Comparison of ENCODE assay signal across 1 cellular context in the genomic region with DNA sequence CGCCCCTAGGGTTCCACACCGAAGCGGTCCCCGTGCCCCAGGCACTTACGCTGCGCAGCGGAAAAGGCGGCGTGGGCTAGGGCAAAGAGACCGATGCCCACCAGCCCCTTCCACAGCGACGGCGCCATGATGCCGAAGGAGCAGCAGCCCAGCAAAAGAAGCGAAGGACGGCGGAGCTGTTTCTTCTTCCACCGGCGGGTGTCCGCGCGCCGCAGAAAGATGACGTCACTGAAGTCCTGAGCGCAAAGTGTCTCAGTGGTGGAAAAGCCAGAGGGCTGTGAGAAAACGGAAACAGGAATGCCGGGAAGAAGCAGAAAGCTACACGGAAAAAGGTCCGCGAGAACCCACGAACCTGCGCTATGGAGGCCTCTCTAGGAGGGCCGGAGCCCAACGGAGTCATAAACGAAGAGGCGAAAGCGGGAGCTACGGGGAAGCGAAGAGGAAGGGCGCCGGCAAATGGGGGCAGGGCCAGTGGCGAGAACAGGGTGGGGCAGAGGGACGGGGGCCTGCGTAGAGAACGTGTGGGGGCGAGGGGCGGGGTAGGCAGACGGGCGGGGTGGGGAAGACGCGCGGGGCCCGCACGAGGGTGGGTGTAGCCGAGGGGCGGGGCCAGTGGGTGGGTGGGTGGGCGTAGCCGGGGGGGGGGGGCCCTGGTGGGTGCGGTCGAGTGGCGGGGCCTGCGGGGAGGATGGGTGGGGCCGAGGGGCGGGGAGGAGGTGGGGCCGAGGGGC.
A peak's percentile ranks its signal among the peaks of the same experiment; 100 is the strongest.
TF ChIP-seq lines count a peak whose summit lies in the region.

A gene (minus strand): TSS at position 441 of the 731 bp plus-strand sequence. CDS start 313 bp downstream, at position 128.

TF ChIP-seq in HEK293, 187 proteins besides CTCF, POLR2A, EP300 and RAD21 (continued from another document and continues in another):
- TF ChIP-seq, protein P1, sequence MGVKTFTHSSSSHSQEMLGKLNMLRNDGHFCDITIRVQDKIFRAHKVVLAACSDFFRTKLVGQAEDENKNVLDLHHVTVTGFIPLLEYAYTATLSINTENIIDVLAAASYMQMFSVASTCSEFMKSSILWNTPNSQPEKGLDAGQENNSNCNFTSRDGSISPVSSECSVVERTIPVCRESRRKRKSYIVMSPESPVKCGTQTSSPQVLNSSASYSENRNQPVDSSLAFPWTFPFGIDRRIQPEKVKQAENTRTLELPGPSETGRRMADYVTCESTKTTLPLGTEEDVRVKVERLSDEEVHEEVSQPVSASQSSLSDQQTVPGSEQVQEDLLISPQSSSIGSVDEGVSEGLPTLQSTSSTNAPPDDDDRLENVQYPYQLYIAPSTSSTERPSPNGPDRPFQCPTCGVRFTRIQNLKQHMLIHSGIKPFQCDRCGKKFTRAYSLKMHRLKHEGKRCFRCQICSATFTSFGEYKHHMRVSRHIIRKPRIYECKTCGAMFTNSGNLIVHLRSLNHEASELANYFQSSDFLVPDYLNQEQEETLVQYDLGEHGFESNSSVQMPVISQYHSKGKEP (tag by site-specific recombination; IDR thresholded peaks at IDR 0.05), result no peak
- TF ChIP-seq, protein P2, sequence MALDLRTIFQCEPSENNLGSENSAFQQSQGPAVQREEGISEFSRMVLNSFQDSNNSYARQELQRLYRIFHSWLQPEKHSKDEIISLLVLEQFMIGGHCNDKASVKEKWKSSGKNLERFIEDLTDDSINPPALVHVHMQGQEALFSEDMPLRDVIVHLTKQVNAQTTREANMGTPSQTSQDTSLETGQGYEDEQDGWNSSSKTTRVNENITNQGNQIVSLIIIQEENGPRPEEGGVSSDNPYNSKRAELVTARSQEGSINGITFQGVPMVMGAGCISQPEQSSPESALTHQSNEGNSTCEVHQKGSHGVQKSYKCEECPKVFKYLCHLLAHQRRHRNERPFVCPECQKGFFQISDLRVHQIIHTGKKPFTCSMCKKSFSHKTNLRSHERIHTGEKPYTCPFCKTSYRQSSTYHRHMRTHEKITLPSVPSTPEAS (tag by site-specific recombination; IDR thresholded peaks at IDR 0.05), result no peak; the same call in 1 of the 2 replicates
- TF ChIP-seq SALL2 (tag by site-specific recombination; IDR thresholded peaks at IDR 0.05; ENCODE audit: borderline replicate concordance) (no peak), ZNF221 (tag by site-specific recombination; IDR thresholded peaks at IDR 0.05; ENCODE audit: borderline replicate concordance) (no peak), ZNF23 (tag by site-specific recombination; IDR thresholded peaks at IDR 0.05; ENCODE audit: borderline replicate concordance) (no peak), ZNF426 (tag by site-specific recombination; IDR thresholded peaks at IDR 0.05) (no peak), GLIS1 (tag by site-specific recombination; IDR thresholded peaks at IDR 0.05) (peak; percentile 61), ZNF626 (tag by site-specific recombination; IDR thresholded peaks at IDR 0.05) (no peak), ZNF211 (tag by site-specific recombination; IDR thresholded peaks at IDR 0.05; ENCODE audit: low read depth) (no peak), ZNF654 (tag by site-specific recombination; IDR thresholded peaks at IDR 0.05; ENCODE audit: low read depth) (no peak), MZF1 (tag by site-specific recombination; IDR thresholded peaks at IDR 0.05; ENCODE audit: borderline replicate concordance) (no peak), ZNF132 (tag by site-specific recombination; IDR thresholded peaks at IDR 0.05; ENCODE audit: borderline replicate concordance) (no peak), ZNF571 (tag by site-specific recombination; IDR thresholded peaks at IDR 0.05) (no peak), ZSCAN30 (tag by site-specific recombination; IDR thresholded peaks at IDR 0.05) (0 out of 2 replicates have a peak, but pooled peaks have one; percentile 41), ZNF214 (tag by site-specific recombination; IDR thresholded peaks at IDR 0.05; ENCODE audit: borderline replicate concordance) (no peak), ZNF112 (tag by site-specific recombination; IDR thresholded peaks at IDR 0.05) (no peak), ZNF624 (tag by site-specific recombination; IDR thresholded peaks at IDR 0.05) (no peak), SP2 (tag by site-specific recombination; IDR thresholded peaks at IDR 0.05) (peak; percentile 63), WT1 (tag by site-specific recombination; IDR thresholded peaks at IDR 0.05) (peak; percentile 31; the same call in 1 of the 2 replicates), OSR2 (tag by site-specific recombination; IDR thresholded peaks at IDR 0.05) (no peak), KLF10 (tag by site-specific recombination; IDR thresholded peaks at IDR 0.05) (peak; percentile 90), ZSCAN16 (tag by site-specific recombination; IDR thresholded peaks at IDR 0.05) (no peak), GLI2 (tag by site-specific recombination; IDR thresholded peaks at IDR 0.05; ENCODE audit: borderline replicate concordance, low read depth) (no peak), ZNF133 (tag by site-specific recombination; IDR thresholded peaks at IDR 0.05) (no peak), ZNF324 (tag by site-specific recombination; IDR thresholded peaks at IDR 0.05) (peak; percentile 81; the same call in 1 of the 2 replicates)
- TF ChIP-seq, protein P3, sequence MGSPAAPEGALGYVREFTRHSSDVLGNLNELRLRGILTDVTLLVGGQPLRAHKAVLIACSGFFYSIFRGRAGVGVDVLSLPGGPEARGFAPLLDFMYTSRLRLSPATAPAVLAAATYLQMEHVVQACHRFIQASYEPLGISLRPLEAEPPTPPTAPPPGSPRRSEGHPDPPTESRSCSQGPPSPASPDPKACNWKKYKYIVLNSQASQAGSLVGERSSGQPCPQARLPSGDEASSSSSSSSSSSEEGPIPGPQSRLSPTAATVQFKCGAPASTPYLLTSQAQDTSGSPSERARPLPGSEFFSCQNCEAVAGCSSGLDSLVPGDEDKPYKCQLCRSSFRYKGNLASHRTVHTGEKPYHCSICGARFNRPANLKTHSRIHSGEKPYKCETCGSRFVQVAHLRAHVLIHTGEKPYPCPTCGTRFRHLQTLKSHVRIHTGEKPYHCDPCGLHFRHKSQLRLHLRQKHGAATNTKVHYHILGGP (tag by site-specific recombination; IDR thresholded peaks at IDR 0.05), result 0 out of 2 replicates have a peak, but pooled peaks have one; percentile 39
- TF ChIP-seq, protein P4, sequence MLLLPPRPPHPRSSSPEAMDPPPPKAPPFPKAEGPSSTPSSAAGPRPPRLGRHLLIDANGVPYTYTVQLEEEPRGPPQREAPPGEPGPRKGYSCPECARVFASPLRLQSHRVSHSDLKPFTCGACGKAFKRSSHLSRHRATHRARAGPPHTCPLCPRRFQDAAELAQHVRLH (tag by site-specific recombination; IDR thresholded peaks at IDR 0.05), result peak; percentile 53; the same call in 1 of the 2 replicates
- TF ChIP-seq, protein P5, sequence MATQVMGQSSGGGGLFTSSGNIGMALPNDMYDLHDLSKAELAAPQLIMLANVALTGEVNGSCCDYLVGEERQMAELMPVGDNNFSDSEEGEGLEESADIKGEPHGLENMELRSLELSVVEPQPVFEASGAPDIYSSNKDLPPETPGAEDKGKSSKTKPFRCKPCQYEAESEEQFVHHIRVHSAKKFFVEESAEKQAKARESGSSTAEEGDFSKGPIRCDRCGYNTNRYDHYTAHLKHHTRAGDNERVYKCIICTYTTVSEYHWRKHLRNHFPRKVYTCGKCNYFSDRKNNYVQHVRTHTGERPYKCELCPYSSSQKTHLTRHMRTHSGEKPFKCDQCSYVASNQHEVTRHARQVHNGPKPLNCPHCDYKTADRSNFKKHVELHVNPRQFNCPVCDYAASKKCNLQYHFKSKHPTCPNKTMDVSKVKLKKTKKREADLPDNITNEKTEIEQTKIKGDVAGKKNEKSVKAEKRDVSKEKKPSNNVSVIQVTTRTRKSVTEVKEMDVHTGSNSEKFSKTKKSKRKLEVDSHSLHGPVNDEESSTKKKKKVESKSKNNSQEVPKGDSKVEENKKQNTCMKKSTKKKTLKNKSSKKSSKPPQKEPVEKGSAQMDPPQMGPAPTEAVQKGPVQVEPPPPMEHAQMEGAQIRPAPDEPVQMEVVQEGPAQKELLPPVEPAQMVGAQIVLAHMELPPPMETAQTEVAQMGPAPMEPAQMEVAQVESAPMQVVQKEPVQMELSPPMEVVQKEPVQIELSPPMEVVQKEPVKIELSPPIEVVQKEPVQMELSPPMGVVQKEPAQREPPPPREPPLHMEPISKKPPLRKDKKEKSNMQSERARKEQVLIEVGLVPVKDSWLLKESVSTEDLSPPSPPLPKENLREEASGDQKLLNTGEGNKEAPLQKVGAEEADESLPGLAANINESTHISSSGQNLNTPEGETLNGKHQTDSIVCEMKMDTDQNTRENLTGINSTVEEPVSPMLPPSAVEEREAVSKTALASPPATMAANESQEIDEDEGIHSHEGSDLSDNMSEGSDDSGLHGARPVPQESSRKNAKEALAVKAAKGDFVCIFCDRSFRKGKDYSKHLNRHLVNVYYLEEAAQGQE (tag by site-specific recombination; IDR thresholded peaks at IDR 0.05), result no peak
- TF ChIP-seq, protein P6, sequence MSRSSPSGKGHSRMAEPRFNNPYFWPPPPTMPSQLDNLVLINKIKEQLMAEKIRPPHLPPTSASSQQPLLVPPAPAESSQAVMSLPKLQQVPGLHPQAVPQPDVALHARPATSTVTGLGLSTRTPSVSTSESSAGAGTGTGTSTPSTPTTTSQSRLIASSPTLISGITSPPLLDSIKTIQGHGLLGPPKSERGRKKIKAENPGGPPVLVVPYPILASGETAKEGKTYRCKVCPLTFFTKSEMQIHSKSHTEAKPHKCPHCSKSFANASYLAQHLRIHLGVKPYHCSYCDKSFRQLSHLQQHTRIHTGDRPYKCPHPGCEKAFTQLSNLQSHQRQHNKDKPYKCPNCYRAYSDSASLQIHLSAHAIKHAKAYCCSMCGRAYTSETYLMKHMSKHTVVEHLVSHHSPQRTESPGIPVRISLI (tag by site-specific recombination; IDR thresholded peaks at IDR 0.05), result no peak
- TF ChIP-seq, protein P7, sequence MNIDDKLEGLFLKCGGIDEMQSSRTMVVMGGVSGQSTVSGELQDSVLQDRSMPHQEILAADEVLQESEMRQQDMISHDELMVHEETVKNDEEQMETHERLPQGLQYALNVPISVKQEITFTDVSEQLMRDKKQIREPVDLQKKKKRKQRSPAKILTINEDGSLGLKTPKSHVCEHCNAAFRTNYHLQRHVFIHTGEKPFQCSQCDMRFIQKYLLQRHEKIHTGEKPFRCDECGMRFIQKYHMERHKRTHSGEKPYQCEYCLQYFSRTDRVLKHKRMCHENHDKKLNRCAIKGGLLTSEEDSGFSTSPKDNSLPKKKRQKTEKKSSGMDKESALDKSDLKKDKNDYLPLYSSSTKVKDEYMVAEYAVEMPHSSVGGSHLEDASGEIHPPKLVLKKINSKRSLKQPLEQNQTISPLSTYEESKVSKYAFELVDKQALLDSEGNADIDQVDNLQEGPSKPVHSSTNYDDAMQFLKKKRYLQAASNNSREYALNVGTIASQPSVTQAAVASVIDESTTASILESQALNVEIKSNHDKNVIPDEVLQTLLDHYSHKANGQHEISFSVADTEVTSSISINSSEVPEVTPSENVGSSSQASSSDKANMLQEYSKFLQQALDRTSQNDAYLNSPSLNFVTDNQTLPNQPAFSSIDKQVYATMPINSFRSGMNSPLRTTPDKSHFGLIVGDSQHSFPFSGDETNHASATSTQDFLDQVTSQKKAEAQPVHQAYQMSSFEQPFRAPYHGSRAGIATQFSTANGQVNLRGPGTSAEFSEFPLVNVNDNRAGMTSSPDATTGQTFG (tag by site-specific recombination; IDR thresholded peaks at IDR 0.05; ENCODE audit: borderline replicate concordance), result no peak
- TF ChIP-seq, protein P8, sequence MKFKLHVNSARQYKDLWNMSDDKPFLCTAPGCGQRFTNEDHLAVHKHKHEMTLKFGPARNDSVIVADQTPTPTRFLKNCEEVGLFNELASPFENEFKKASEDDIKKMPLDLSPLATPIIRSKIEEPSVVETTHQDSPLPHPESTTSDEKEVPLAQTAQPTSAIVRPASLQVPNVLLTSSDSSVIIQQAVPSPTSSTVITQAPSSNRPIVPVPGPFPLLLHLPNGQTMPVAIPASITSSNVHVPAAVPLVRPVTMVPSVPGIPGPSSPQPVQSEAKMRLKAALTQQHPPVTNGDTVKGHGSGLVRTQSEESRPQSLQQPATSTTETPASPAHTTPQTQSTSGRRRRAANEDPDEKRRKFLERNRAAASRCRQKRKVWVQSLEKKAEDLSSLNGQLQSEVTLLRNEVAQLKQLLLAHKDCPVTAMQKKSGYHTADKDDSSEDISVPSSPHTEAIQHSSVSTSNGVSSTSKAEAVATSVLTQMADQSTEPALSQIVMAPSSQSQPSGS (tag by site-specific recombination; IDR thresholded peaks at IDR 0.05; ENCODE audit: low read depth), result peak; percentile 100
- TF ChIP-seq, protein P9, sequence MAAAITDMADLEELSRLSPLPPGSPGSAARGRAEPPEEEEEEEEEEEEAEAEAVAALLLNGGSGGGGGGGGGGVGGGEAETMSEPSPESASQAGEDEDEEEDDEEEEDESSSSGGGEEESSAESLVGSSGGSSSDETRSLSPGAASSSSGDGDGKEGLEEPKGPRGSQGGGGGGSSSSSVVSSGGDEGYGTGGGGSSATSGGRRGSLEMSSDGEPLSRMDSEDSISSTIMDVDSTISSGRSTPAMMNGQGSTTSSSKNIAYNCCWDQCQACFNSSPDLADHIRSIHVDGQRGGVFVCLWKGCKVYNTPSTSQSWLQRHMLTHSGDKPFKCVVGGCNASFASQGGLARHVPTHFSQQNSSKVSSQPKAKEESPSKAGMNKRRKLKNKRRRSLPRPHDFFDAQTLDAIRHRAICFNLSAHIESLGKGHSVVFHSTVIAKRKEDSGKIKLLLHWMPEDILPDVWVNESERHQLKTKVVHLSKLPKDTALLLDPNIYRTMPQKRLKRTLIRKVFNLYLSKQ (tag by site-specific recombination; IDR thresholded peaks at IDR 0.05; ENCODE audit: borderline replicate concordance), result no peak
- TF ChIP-seq, protein P10, sequence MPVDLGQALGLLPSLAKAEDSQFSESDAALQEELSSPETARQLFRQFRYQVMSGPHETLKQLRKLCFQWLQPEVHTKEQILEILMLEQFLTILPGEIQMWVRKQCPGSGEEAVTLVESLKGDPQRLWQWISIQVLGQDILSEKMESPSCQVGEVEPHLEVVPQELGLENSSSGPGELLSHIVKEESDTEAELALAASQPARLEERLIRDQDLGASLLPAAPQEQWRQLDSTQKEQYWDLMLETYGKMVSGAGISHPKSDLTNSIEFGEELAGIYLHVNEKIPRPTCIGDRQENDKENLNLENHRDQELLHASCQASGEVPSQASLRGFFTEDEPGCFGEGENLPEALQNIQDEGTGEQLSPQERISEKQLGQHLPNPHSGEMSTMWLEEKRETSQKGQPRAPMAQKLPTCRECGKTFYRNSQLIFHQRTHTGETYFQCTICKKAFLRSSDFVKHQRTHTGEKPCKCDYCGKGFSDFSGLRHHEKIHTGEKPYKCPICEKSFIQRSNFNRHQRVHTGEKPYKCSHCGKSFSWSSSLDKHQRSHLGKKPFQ (tag by site-specific recombination; IDR thresholded peaks at IDR 0.05), result no peak
- TF ChIP-seq, protein P11, sequence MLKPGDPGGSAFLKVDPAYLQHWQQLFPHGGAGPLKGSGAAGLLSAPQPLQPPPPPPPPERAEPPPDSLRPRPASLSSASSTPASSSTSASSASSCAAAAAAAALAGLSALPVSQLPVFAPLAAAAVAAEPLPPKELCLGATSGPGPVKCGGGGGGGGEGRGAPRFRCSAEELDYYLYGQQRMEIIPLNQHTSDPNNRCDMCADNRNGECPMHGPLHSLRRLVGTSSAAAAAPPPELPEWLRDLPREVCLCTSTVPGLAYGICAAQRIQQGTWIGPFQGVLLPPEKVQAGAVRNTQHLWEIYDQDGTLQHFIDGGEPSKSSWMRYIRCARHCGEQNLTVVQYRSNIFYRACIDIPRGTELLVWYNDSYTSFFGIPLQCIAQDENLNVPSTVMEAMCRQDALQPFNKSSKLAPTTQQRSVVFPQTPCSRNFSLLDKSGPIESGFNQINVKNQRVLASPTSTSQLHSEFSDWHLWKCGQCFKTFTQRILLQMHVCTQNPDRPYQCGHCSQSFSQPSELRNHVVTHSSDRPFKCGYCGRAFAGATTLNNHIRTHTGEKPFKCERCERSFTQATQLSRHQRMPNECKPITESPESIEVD (tag by site-specific recombination; IDR thresholded peaks at IDR 0.05), result no peak
